1 cellular context compared by ENCODE assay signal in the genomic region with DNA sequence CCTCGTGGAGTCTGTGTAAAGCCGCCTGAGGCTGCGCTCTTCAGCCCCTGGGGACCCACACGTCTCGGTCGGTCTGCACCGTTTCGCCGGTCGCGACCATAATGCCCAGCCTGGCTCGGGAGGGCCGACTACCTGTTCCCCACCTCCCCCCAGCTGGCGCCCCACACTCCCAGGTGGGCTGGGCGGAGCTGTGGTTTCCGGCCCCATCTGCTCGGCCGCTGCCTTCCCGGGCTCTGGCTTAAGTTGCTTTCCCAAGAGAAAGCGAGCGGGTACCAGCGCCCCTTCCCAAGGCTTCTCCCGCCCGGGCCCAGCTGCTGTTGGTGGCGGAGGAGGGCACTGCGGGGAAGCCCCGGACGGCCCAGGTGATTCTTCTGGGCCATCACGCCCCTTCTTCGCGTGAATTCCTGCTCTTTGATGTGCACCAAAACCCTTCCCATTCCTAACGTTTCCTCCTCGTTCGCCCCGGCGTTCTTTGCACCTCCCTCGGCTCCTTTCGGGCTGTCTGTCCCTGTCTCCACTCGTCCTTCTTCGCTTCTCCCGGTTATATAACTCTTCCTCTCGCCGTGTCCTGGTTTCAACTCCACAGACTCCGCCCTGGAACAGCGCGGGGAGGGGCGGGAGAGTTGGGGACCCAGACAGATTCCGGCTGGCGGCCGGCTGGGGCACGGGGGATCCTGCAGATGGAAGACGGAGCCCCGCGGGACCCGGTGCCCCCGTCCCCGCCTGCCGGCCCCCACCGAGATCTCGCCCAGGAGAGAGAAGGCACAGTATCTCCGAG.
TF ChIP-seq lines count a peak whose summit lies in the region.

No MANE protein-coding gene starts in this region.

TF ChIP-seq in HepG2, 621 proteins besides CTCF, POLR2A, EP300 and RAD21 (continued from another document):
- TF ChIP-seq, protein P1, sequence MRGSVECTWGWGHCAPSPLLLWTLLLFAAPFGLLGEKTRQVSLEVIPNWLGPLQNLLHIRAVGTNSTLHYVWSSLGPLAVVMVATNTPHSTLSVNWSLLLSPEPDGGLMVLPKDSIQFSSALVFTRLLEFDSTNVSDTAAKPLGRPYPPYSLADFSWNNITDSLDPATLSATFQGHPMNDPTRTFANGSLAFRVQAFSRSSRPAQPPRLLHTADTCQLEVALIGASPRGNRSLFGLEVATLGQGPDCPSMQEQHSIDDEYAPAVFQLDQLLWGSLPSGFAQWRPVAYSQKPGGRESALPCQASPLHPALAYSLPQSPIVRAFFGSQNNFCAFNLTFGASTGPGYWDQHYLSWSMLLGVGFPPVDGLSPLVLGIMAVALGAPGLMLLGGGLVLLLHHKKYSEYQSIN (CRISPR knock-in tag; IDR thresholded peaks at IDR 0.05; ENCODE audit: borderline replicate concordance), result no peak
- no peak for TF ChIP-seq FOXA1 (IDR thresholded peaks at IDR 0.05)
- TF ChIP-seq FOXA1 (CRISPR knock-in tag; IDR thresholded peaks at IDR 0.05), result no peak
- TF ChIP-seq SP5 (CRISPR knock-in tag; IDR thresholded peaks at IDR 0.05; ENCODE audit: borderline replicate concordance, low read depth), result no peak
- TF ChIP-seq NR2C2 (CRISPR knock-in tag; IDR thresholded peaks at IDR 0.05; ENCODE audit: borderline replicate concordance), result no peak
- TF ChIP-seq, protein P2, sequence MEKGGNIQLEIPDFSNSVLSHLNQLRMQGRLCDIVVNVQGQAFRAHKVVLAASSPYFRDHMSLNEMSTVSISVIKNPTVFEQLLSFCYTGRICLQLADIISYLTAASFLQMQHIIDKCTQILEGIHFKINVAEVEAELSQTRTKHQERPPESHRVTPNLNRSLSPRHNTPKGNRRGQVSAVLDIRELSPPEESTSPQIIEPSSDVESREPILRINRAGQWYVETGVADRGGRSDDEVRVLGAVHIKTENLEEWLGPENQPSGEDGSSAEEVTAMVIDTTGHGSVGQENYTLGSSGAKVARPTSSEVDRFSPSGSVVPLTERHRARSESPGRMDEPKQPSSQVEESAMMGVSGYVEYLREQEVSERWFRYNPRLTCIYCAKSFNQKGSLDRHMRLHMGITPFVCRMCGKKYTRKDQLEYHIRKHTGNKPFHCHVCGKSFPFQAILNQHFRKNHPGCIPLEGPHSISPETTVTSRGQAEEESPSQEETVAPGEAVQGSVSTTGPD (CRISPR knock-in tag; IDR thresholded peaks at IDR 0.05), result no peak
- TF ChIP-seq ZNF501 (CRISPR knock-in tag; IDR thresholded peaks at IDR 0.05), result 0 out of 2 replicates have a peak, but pooled peaks have one; percentile 16
- no peak for TF ChIP-seq ZNF724P (CRISPR knock-in tag; IDR thresholded peaks at IDR 0.05; ENCODE audit: borderline replicate concordance)
- TF ChIP-seq FOXK2 (IDR thresholded peaks at IDR 0.05), result no peak
- no peak for TF ChIP-seq HNRNPLL (IDR thresholded peaks at IDR 0.05; ENCODE audit: low read depth, low read length, poor library complexity, severe bottlenecking)
- TF ChIP-seq, protein P3, sequence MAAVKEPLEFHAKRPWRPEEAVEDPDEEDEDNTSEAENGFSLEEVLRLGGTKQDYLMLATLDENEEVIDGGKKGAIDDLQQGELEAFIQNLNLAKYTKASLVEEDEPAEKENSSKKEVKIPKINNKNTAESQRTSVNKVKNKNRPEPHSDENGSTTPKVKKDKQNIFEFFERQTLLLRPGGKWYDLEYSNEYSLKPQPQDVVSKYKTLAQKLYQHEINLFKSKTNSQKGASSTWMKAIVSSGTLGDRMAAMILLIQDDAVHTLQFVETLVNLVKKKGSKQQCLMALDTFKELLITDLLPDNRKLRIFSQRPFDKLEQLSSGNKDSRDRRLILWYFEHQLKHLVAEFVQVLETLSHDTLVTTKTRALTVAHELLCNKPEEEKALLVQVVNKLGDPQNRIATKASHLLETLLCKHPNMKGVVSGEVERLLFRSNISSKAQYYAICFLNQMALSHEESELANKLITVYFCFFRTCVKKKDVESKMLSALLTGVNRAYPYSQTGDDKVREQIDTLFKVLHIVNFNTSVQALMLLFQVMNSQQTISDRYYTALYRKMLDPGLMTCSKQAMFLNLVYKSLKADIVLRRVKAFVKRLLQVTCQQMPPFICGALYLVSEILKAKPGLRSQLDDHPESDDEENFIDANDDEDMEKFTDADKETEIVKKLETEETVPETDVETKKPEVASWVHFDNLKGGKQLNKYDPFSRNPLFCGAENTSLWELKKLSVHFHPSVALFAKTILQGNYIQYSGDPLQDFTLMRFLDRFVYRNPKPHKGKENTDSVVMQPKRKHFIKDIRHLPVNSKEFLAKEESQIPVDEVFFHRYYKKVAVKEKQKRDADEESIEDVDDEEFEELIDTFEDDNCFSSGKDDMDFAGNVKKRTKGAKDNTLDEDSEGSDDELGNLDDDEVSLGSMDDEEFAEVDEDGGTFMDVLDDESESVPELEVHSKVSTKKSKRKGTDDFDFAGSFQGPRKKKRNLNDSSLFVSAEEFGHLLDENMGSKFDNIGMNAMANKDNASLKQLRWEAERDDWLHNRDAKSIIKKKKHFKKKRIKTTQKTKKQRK (IDR thresholded peaks at IDR 0.05; ENCODE audit: low read length), result no peak
- no peak for TF ChIP-seq THYN1 (CRISPR knock-in tag; IDR thresholded peaks at IDR 0.05; ENCODE audit: borderline replicate concordance, low read depth)
- TF ChIP-seq ZNF24 (IDR thresholded peaks at IDR 0.05), result no peak
- no peak for TF ChIP-seq ARNT (IDR thresholded peaks at IDR 0.05)
- no peak for TF ChIP-seq ZSCAN25 (CRISPR knock-in tag; IDR thresholded peaks at IDR 0.05)
- peak; percentile 29; the same call in 1 of the 2 replicates for TF ChIP-seq ZNF101 (CRISPR knock-in tag; IDR thresholded peaks at IDR 0.05; ENCODE audit: borderline replicate concordance, low read depth)
- TF ChIP-seq, protein P4, sequence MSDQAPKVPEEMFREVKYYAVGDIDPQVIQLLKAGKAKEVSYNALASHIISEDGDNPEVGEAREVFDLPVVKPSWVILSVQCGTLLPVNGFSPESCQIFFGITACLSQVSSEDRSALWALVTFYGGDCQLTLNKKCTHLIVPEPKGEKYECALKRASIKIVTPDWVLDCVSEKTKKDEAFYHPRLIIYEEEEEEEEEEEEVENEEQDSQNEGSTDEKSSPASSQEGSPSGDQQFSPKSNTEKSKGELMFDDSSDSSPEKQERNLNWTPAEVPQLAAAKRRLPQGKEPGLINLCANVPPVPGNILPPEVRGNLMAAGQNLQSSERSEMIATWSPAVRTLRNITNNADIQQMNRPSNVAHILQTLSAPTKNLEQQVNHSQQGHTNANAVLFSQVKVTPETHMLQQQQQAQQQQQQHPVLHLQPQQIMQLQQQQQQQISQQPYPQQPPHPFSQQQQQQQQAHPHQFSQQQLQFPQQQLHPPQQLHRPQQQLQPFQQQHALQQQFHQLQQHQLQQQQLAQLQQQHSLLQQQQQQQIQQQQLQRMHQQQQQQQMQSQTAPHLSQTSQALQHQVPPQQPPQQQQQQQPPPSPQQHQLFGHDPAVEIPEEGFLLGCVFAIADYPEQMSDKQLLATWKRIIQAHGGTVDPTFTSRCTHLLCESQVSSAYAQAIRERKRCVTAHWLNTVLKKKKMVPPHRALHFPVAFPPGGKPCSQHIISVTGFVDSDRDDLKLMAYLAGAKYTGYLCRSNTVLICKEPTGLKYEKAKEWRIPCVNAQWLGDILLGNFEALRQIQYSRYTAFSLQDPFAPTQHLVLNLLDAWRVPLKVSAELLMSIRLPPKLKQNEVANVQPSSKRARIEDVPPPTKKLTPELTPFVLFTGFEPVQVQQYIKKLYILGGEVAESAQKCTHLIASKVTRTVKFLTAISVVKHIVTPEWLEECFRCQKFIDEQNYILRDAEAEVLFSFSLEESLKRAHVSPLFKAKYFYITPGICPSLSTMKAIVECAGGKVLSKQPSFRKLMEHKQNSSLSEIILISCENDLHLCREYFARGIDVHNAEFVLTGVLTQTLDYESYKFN (CRISPR knock-in tag; conservative IDR thresholded peaks at IDR 0.05), result no peak
- TF ChIP-seq ZNF652 (CRISPR knock-in tag; IDR thresholded peaks at IDR 0.05; ENCODE audit: borderline replicate concordance, low read depth), result no peak
- no peak for TF ChIP-seq ATF1 (CRISPR knock-in tag; IDR thresholded peaks at IDR 0.05)
- TF ChIP-seq HDAC6 (IDR thresholded peaks at IDR 0.05; ENCODE audit: low read depth, low read length), result no peak
- TF ChIP-seq, protein P5, sequence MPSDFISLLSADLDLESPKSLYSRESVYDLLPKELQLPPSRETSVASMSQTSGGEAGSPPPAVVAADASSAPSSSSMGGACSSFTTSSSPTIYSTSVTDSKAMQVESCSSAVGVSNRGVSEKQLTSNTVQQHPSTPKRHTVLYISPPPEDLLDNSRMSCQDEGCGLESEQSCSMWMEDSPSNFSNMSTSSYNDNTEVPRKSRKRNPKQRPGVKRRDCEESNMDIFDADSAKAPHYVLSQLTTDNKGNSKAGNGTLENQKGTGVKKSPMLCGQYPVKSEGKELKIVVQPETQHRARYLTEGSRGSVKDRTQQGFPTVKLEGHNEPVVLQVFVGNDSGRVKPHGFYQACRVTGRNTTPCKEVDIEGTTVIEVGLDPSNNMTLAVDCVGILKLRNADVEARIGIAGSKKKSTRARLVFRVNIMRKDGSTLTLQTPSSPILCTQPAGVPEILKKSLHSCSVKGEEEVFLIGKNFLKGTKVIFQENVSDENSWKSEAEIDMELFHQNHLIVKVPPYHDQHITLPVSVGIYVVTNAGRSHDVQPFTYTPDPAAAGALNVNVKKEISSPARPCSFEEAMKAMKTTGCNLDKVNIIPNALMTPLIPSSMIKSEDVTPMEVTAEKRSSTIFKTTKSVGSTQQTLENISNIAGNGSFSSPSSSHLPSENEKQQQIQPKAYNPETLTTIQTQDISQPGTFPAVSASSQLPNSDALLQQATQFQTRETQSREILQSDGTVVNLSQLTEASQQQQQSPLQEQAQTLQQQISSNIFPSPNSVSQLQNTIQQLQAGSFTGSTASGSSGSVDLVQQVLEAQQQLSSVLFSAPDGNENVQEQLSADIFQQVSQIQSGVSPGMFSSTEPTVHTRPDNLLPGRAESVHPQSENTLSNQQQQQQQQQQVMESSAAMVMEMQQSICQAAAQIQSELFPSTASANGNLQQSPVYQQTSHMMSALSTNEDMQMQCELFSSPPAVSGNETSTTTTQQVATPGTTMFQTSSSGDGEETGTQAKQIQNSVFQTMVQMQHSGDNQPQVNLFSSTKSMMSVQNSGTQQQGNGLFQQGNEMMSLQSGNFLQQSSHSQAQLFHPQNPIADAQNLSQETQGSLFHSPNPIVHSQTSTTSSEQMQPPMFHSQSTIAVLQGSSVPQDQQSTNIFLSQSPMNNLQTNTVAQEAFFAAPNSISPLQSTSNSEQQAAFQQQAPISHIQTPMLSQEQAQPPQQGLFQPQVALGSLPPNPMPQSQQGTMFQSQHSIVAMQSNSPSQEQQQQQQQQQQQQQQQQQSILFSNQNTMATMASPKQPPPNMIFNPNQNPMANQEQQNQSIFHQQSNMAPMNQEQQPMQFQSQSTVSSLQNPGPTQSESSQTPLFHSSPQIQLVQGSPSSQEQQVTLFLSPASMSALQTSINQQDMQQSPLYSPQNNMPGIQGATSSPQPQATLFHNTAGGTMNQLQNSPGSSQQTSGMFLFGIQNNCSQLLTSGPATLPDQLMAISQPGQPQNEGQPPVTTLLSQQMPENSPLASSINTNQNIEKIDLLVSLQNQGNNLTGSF (CRISPR knock-in tag; IDR thresholded peaks at IDR 0.05), result no peak
- TF ChIP-seq ZNF570 (CRISPR knock-in tag; IDR thresholded peaks at IDR 0.05; ENCODE audit: borderline replicate concordance), result no peak
- peak; percentile 73 for TF ChIP-seq HNRNPH1 (optimal IDR thresholded peaks at IDR 0.05; ENCODE audit: low read depth, low read length)
- TF ChIP-seq HNF4A (CRISPR knock-in tag; IDR thresholded peaks at IDR 0.05), result no peak
- TF ChIP-seq DMAP1 (CRISPR knock-in tag; IDR thresholded peaks at IDR 0.05), result no peak
- TF ChIP-seq PHF5A (CRISPR knock-in tag; IDR thresholded peaks at IDR 0.05; ENCODE audit: low read depth, unreplicated experiment), result no peak
- no peak for TF ChIP-seq HHEX (CRISPR knock-in tag; IDR thresholded peaks at IDR 0.05)
- no peak for TF ChIP-seq TCF7 (IDR thresholded peaks at IDR 0.05; ENCODE audit: low read depth)
- no peak for TF ChIP-seq MLLT10 (CRISPR knock-in tag; IDR thresholded peaks at IDR 0.05)
- no peak for TF ChIP-seq ZNF296 (CRISPR knock-in tag; conservative IDR thresholded peaks at IDR 0.05)
- TF ChIP-seq RXRB (CRISPR knock-in tag; IDR thresholded peaks at IDR 0.05; ENCODE audit: borderline replicate concordance), result peak; percentile 96
- peak; percentile 73 for TF ChIP-seq TBL1XR1 (IDR thresholded peaks at IDR 0.05; ENCODE audit: borderline replicate concordance, low read length, partially characterized antibody)
- TF ChIP-seq ZMYM3 (CRISPR knock-in tag; IDR thresholded peaks at IDR 0.05), result no peak
- TF ChIP-seq, protein P6, sequence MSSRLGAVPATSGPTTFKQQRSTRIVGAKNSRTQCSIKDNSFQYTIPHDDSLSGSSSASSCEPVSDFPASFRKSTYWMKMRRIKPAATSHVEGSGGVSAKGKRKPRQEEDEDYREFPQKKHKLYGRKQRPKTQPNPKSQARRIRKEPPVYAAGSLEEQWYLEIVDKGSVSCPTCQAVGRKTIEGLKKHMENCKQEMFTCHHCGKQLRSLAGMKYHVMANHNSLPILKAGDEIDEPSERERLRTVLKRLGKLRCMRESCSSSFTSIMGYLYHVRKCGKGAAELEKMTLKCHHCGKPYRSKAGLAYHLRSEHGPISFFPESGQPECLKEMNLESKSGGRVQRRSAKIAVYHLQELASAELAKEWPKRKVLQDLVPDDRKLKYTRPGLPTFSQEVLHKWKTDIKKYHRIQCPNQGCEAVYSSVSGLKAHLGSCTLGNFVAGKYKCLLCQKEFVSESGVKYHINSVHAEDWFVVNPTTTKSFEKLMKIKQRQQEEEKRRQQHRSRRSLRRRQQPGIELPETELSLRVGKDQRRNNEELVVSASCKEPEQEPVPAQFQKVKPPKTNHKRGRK (CRISPR knock-in tag; IDR thresholded peaks at IDR 0.05), result 0 out of 2 replicates have a peak, but pooled peaks have one; percentile 54
- no peak for TF ChIP-seq ZNF746 (CRISPR knock-in tag; IDR thresholded peaks at IDR 0.05)
